Comparison of ENCODE assay signal across 1 cellular context in genomic region chr11:92457250-92457649, GRCh38.
TF ChIP-seq lines count a peak whose summit lies in the region.

No MANE protein-coding gene starts in this region.

TF ChIP-seq in GM23338, 12 proteins besides CTCF, POLR2A, EP300 and RAD21 (continued from another document):
- TF ChIP-seq, protein P1, sequence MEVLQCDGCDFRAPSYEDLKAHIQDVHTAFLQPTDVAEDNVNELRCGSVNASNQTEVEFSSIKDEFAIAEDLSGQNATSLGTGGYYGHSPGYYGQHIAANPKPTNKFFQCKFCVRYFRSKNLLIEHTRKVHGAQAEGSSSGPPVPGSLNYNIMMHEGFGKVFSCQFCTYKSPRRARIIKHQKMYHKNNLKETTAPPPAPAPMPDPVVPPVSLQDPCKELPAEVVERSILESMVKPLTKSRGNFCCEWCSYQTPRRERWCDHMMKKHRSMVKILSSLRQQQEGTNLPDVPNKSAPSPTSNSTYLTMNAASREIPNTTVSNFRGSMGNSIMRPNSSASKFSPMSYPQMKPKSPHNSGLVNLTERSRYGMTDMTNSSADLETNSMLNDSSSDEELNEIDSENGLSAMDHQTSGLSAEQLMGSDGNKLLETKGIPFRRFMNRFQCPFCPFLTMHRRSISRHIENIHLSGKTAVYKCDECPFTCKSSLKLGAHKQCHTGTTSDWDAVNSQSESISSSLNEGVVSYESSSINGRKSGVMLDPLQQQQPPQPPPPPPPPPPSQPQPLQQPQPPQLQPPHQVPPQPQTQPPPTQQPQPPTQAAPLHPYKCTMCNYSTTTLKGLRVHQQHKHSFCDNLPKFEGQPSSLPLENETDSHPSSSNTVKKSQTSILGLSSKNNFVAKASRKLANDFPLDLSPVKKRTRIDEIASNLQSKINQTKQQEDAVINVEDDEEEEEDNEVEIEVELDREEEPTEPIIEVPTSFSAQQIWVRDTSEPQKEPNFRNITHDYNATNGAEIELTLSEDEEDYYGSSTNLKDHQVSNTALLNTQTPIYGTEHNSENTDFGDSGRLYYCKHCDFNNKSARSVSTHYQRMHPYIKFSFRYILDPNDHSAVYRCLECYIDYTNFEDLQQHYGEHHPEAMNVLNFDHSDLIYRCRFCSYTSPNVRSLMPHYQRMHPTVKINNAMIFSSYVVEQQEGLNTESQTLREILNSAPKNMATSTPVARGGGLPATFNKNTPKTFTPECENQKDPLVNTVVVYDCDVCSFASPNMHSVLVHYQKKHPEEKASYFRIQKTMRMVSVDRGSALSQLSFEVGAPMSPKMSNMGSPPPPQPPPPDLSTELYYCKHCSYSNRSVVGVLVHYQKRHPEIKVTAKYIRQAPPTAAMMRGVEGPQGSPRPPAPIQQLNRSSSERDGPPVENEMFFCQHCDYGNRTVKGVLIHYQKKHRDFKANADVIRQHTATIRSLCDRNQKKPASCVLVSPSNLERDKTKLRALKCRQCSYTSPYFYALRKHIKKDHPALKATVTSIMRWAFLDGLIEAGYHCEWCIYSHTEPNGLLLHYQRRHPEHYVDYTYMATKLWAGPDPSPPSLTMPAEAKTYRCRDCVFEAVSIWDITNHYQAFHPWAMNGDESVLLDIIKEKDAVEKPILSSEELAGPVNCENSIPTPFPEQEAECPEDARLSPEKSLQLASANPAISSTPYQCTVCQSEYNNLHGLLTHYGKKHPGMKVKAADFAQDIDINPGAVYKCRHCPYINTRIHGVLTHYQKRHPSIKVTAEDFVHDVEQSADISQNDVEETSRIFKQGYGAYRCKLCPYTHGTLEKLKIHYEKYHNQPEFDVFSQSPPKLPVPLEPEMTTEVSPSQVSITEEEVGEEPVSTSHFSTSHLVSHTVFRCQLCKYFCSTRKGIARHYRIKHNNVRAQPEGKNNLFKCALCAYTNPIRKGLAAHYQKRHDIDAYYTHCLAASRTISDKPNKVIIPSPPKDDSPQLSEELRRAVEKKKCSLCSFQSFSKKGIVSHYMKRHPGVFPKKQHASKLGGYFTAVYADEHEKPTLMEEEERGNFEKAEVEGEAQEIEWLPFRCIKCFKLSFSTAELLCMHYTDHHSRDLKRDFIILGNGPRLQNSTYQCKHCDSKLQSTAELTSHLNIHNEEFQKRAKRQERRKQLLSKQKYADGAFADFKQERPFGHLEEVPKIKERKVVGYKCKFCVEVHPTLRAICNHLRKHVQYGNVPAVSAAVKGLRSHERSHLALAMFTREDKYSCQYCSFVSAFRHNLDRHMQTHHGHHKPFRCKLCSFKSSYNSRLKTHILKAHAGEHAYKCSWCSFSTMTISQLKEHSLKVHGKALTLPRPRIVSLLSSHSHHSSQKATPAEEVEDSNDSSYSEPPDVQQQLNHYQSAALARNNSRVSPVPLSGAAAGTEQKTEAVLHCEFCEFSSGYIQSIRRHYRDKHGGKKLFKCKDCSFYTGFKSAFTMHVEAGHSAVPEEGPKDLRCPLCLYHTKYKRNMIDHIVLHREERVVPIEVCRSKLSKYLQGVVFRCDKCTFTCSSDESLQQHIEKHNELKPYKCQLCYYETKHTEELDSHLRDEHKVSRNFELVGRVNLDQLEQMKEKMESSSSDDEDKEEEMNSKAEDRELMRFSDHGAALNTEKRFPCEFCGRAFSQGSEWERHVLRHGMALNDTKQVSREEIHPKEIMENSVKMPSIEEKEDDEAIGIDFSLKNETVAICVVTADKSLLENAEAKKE (CRISPR knock-in tag; IDR thresholded peaks at IDR 0.05): no peak
- no peak for TF ChIP-seq JUNB (IDR thresholded peaks at IDR 0.05; ENCODE audit: unreplicated experiment)
- TF ChIP-seq NANOG (IDR thresholded peaks at IDR 0.05; ENCODE audit: borderline replicate concordance): no peak
- no peak for TF ChIP-seq EZH2 (IDR thresholded peaks at IDR 0.05; ENCODE audit: low read depth, unreplicated experiment)
- TF ChIP-seq ZNF331 (CRISPR knock-in tag; IDR thresholded peaks at IDR 0.05; ENCODE audit: low read depth): no peak
- no peak for TF ChIP-seq EZH2phosphoT487 (IDR thresholded peaks at IDR 0.05; ENCODE audit: unreplicated experiment)
- no peak for TF ChIP-seq CREB1 (CRISPR knock-in tag; IDR thresholded peaks at IDR 0.05; ENCODE audit: low read depth)
- no peak for TF ChIP-seq POLR2AphosphoS5 (IDR thresholded peaks at IDR 0.05; ENCODE audit: low read depth)
- TF ChIP-seq REST (IDR thresholded peaks at IDR 0.05; ENCODE audit: unreplicated experiment): no peak
- no peak for TF ChIP-seq STAT1 (IDR thresholded peaks at IDR 0.05; ENCODE audit: unreplicated experiment)
- TF ChIP-seq ETS1 (IDR thresholded peaks at IDR 0.05): no peak
